8 cellular contexts compared by ENCODE assay signal in genomic region chr4:41957634-41958033, GRCh38. TPM values are rescaled to one million over a fixed set of nuclear protein-coding genes. Genes with fewer than 3 reads are reported as not detected.
DNase-seq lines count a peak whose midpoint lies in the region; ATAC-seq and TF ChIP-seq lines count a peak whose summit lies in the region.

No MANE protein-coding gene starts in this region.

- intact Hi-C loops in posterior cingulate gyrus (cut with DNase I): no loop called here
- intact Hi-C loops in left cardiac atrium (cut with DNase I): no loop called here

- no peaks in the 10 kb centered on the region for H3K4me1 Mint-ChIP-seq in glutamatergic neuron (ENCODE audit: low read depth, unreplicated experiment)

- ATAC-seq in HG03520 (IDR thresholded peaks at IDR 0.05; ENCODE audit: unreplicated experiment): no peak
- ATAC-seq in left cardiac atrium: no peak

- H3K27me3 Mint-ChIP-seq in glutamatergic neuron (ENCODE audit: unreplicated experiment): no peaks in the 10 kb centered on the region

- H3K4me3 Mint-ChIP-seq in glutamatergic neuron (ENCODE audit: unreplicated experiment): no peak overlapping the region

- DNase-seq in CD1c-positive myeloid dendritic cell (ENCODE audit: extremely low spot score) (peak; percentile 20), GM19238 (ENCODE audit: insufficient read length, low spot score) (peak; percentile 8), NCI-H82 (lab: John Stamatoyannopoulos, UW) (peak; percentile 53), glutamatergic neuron (no peak), inferior parietal cortex (ENCODE audit: extremely low spot score) (no peak), posterior cingulate gyrus (no peak), left cardiac atrium (no peak)

- H3K27ac Mint-ChIP-seq in glutamatergic neuron (ENCODE audit: unreplicated experiment): no peak overlapping the region

- H3K9me3 Mint-ChIP-seq in glutamatergic neuron (ENCODE audit: unreplicated experiment): no peaks in the 10 kb centered on the region

- TF ChIP-seq CTCF in glutamatergic neuron (IDR thresholded peaks at IDR 0.05; ENCODE audit: partially characterized antibody, unreplicated experiment): peak; percentile 56

- H3K36me3 Mint-ChIP-seq in glutamatergic neuron (ENCODE audit: unreplicated experiment): no peaks in the 10 kb centered on the region

RNA-seq across cellular contexts. Expression of gene TMEM33, which starts 22.4 kb away (rescaled TPM):
- 88.8 TPM for total RNA-seq in glutamatergic neuron (ENCODE audit: unreplicated experiment)
- total RNA-seq in left cardiac atrium: 10 to 100 TPM; 27.2 to 34.7 TPM

RNA-seq across cellular contexts. Expression of gene DCAF4L1, which starts 23.9 kb away (rescaled TPM):
- total RNA-seq in glutamatergic neuron (ENCODE audit: unreplicated experiment) (0.17 TPM), left cardiac atrium (under 1 TPM; 0.15 to 0.37 TPM)

RNA-seq across cellular contexts. Expression of gene SLC30A9, which starts 32.7 kb away (rescaled TPM):
- total RNA-seq in glutamatergic neuron (ENCODE audit: unreplicated experiment): 70.2 TPM
- total RNA-seq in left cardiac atrium: 10 to 100 TPM; 50.7 to 57.1 TPM

Comparison
In these comparisons a context has a peak if more than half of its experiments do, and no peak if none do; other contexts are left out.
1. DNase-seq: peak in CD1c-positive myeloid dendritic cell (single experiment), GM19238 (single experiment) and NCI-H82 (single experiment); none in glutamatergic neuron (single experiment), inferior parietal cortex (single experiment), posterior cingulate gyrus (0 of 10) and left cardiac atrium (single experiment).